Comparison of ENCODE assay signal across 8 cellular contexts in genomic region chr2:231613655-231614558, GRCh38. TPM values are rescaled to one million over a fixed set of nuclear protein-coding genes. Genes with fewer than 3 reads are reported as not detected.
DNase-seq lines count a peak whose midpoint lies in the region; ATAC-seq and TF ChIP-seq lines count a peak whose summit lies in the region.

No MANE protein-coding gene starts in this region.

- WGBS in heart left ventricle, 4 donors = 1 to 8% (median 2%) methylated on average over 28 to 86 of the region's 86 CpGs

- peaks cover 16 to 52% (median 35%) of the 10 kb centered on the region in 12 donors for H3K4me1 ChIP-seq in heart left ventricle

- peak overlapping the region; percentile 82 for H3K4me3 Mint-ChIP-seq in activated naive CD8-positive, alpha-beta T cell treated with anti-CD3 and anti-CD28 coated beads, Interleukin-2, amount 50 U/mL, for 24 hours
- H3K4me3 Mint-ChIP-seq in type B pancreatic cell = peak overlapping the region; percentile 86

- no peaks in the 10 kb centered on the region for H3K9me3 Mint-ChIP-seq in activated naive CD8-positive, alpha-beta T cell treated with anti-CD3 and anti-CD28 coated beads, Interleukin-2, amount 50 U/mL, for 24 hours
- H3K9me3 Mint-ChIP-seq in type B pancreatic cell = no peaks in the 10 kb centered on the region

- H3K27me3 ChIP-seq in heart left ventricle = peaks cover 0 to 8% (median 0%) of the 10 kb centered on the region in 9 donors

- no peaks in the 10 kb centered on the region for H3K9me3 ChIP-seq in heart left ventricle

- TF ChIP-seq POLR2A in heart left ventricle (IDR thresholded peaks at IDR 0.05) = peak in 1 of 2 donors; percentile 65

- H3K36me3 ChIP-seq in heart left ventricle = no peaks in the 10 kb centered on the region

- TF ChIP-seq CTCF in heart left ventricle (IDR thresholded peaks at IDR 0.05) (peak in 10 of 12 donors; percentile 21 to 63 (median 35)), type B pancreatic cell (conservative IDR thresholded peaks at IDR 0.05) (peak; percentile 62)

- H3K4me3 ChIP-seq in Jurkat, Clone E6-1 (ENCODE audit: low read length) = peak overlapping the region; percentile 76
- H3K4me3 ChIP-seq in heart left ventricle = peak overlapping the region; percentile 5 to 62 (median 52)

- no peaks in the 10 kb centered on the region for H3K27me3 Mint-ChIP-seq in activated naive CD8-positive, alpha-beta T cell treated with anti-CD3 and anti-CD28 coated beads, Interleukin-2, amount 50 U/mL, for 24 hours
- H3K27me3 Mint-ChIP-seq in type B pancreatic cell = no peaks in the 10 kb centered on the region

- intact Hi-C loops in heart left ventricle (cut with DNase I) = loop anchor here (1.0 to 5.0 kb wide), 13 partner anchors 26 to 168 kb away; partner anchors contain the start of genes PDE6D (in 2 of the 10) and PTMA (in 1 of the 10)

- peaks cover 63% of the 10 kb centered on the region for H3K4me1 Mint-ChIP-seq in activated naive CD8-positive, alpha-beta T cell treated with anti-CD3 and anti-CD28 coated beads, Interleukin-2, amount 50 U/mL, for 24 hours
- peaks cover 33% of the 10 kb centered on the region for H3K4me1 Mint-ChIP-seq in type B pancreatic cell (ENCODE audit: unreplicated experiment)

- peak overlapping the region; percentile 99 for H3K27ac Mint-ChIP-seq in activated naive CD8-positive, alpha-beta T cell treated with anti-CD3 and anti-CD28 coated beads, Interleukin-2, amount 50 U/mL, for 24 hours
- H3K27ac Mint-ChIP-seq in type B pancreatic cell = peak overlapping the region; percentile 96

- ATAC-seq in GM21717 (IDR thresholded peaks at IDR 0.05; ENCODE audit: unreplicated experiment) (peak; percentile 65), heart left ventricle (peak; percentile 48 to 88 (median 83))
- peak; percentile 64 for ATAC-seq in activated naive CD8-positive, alpha-beta T cell treated with anti-CD3 and anti-CD28 coated beads, Interleukin-2, amount 50 U/mL, for 24 hours

- peak overlapping the region; percentile 91 to 100 (median 98) for H3K27ac ChIP-seq in heart left ventricle

- no peaks in the 10 kb centered on the region for H3K36me3 Mint-ChIP-seq in activated naive CD8-positive, alpha-beta T cell treated with anti-CD3 and anti-CD28 coated beads, Interleukin-2, amount 50 U/mL, for 24 hours (ENCODE audit: low read depth)
- no peaks in the 10 kb centered on the region for H3K36me3 Mint-ChIP-seq in type B pancreatic cell

- peak; percentile 87 for DNase-seq in ELR (ENCODE audit: low read depth)
- DNase-seq in Jurkat, Clone E6-1 (ENCODE audit: low read depth, low spot score) = peak; percentile 96
- peak; percentile 82 for DNase-seq in SKM-1 treated with dmso at 0.1 percent for 144 hours (lab: John Stamatoyannopoulos, UW; ENCODE audit: unreplicated experiment)
- peak; percentile 92 for DNase-seq in activated naive CD8-positive, alpha-beta T cell treated with anti-CD3 and anti-CD28 coated beads, Interleukin-2, amount 50 U/mL, for 24 hours
- peak; percentile 92 to 96 (median 94) for DNase-seq in heart left ventricle
- peak; percentile 82 for DNase-seq in pons (ENCODE audit: low spot score)
- DNase-seq in type B pancreatic cell (ENCODE audit: extremely low spot score, unreplicated experiment) = peak; percentile 92

RNA-seq across cellular contexts. Expression of gene TEX44, which starts 21.2 kb away (rescaled TPM):
- not detected for polyA plus RNA-seq in Jurkat, Clone E6-1 (2012; ENCODE audit: insufficient read depth, insufficient read length)
- total RNA-seq in heart left ventricle (not detected), type B pancreatic cell (ENCODE audit: low replicate concordance) (not detected in 2 replicates)
- polyA plus RNA-seq in heart left ventricle = not detected

Comparison
In these comparisons a context has a peak if more than half of its experiments do, and no peak if none do; other contexts are left out.
1. Peak in every context shown above with its lines: DNase-seq, ATAC-seq, H3K4me3 ChIP-seq and H3K27ac ChIP-seq.